ENCODE assay signal across 2 cellular contexts in genomic region chr1:62954758-62955157, GRCh38.
TF ChIP-seq lines count a peak whose summit lies in the region.

No MANE protein-coding gene starts in this region.

TF ChIP-seq in Ishikawa, 13 proteins besides CTCF, POLR2A, EP300 and RAD21 (continued from another document):
- TF ChIP-seq REST (IDR thresholded peaks at IDR 0.05; ENCODE audit: low read depth): no peak
- no peak for TF ChIP-seq YY1 (IDR thresholded peaks at IDR 0.05; ENCODE audit: low read depth)
- TF ChIP-seq CEBPB (IDR thresholded peaks at IDR 0.05): no peak
- TF ChIP-seq TAF1 (IDR thresholded peaks at IDR 0.05; ENCODE audit: low read depth): no peak
- TF ChIP-seq FOXM1 (IDR thresholded peaks at IDR 0.05; ENCODE audit: borderline replicate concordance, low read depth): no peak

TF ChIP-seq in H1, 55 proteins besides CTCF, POLR2A, EP300 and RAD21 (continued from another document):
- TF ChIP-seq CHD7 (IDR thresholded peaks at IDR 0.05; ENCODE audit: insufficient replicate concordance, low read length) (no peak), TEAD4 (IDR thresholded peaks at IDR 0.05; ENCODE audit: low read depth, low read length) (no peak), SAP30 (IDR thresholded peaks at IDR 0.05; ENCODE audit: insufficient read depth, insufficient replicate concordance, low read length) (no peak)
TF ChIP-seq in H1: peak in this region for 0.
